In the genomic region with DNA sequence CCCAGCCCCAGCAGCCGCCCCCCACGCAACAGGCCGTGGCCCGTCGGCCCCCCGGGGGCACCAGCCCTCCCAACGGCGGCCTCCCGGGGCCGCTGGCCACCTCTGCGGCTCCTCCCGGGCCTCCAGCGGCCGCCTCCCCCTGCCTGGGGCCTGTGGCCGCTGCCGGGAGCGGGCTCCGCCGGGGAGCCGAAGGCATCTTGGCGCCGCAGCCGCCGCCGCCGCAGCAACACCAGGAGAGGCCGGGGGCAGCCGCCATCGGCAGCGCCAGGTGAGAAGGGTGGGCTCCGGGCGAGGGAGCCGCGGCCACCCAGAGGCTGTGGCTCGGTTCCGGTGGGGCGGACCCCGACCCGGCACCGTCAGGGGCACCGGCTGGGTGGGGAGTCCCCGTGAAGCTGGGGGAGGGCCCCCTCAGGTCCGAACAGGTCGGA, we compare ENCODE assay signal across 8 cellular contexts. TPM values are rescaled to one million over a fixed set of nuclear protein-coding genes. Genes with fewer than 3 reads are reported as not detected.
DNase-seq lines count a peak whose midpoint lies in the region; ATAC-seq, FAIRE-seq and TF ChIP-seq lines count a peak whose summit lies in the region.

No MANE protein-coding gene starts in this region.

- intact Hi-C loops in left ventricle myocardium superior (cut with micrococcal nuclease): no loop called here

- DNase-seq in activated CD8-positive, alpha-beta T cell treated with anti-CD3 and anti-CD28 coated beads, Interleukin-2, amount 10 ng/mL, durations not matched to agents 7 days and 5 days: no peak
- DNase-seq in left ventricle myocardium superior (peak; percentile 52), small intestine (no peak), SIG-M5 treated with dmso at 0.1 percent for 504 hours (lab: John Stamatoyannopoulos, UW; ENCODE audit: unreplicated experiment) (no peak)

- CTCF ChIA-PET in activated CD8-positive, alpha-beta T cell treated with anti-CD3 and anti-CD28 coated beads, Interleukin-2, amount 10 ng/mL, durations not matched to agents 7 days and 5 days (lab: Charles Lee): interaction anchor here (1.0 to 4.6 kb wide), 2 partner anchors 24 to 121 kb away, joined by 3 to 27 read pairs; a partner anchor contains a TSS

- WGBS in small intestine, 3 donors: 0 to 2% (median 1%) methylated on average over 18 to 44 of the region's 44 CpGs

- no peak for TF ChIP-seq POLR2A in GM18505 (IDR thresholded peaks at IDR 0.05; ENCODE audit: borderline replicate concordance, extremely low read depth, insufficient read depth, insufficient read length)

- H3K4me1 ChIP-seq in small intestine (ENCODE audit: control insufficient read depth in 2 of 2, insufficient read depth in 1 of 2, low read depth in 1 of 2, low read length in 1 of 2): peaks cover 0 to 2% of the 10 kb centered on the region in 2 donors

- no peaks in the 10 kb centered on the region for H3K27me3 Mint-ChIP-seq in activated CD8-positive, alpha-beta T cell treated with anti-CD3 and anti-CD28 coated beads, Interleukin-2, amount 10 ng/mL, durations not matched to agents 7 days and 5 days (ENCODE audit: low read depth)

- peak overlapping the region; percentile 99 to 100 for H3K4me3 ChIP-seq in small intestine (ENCODE audit: low read depth in 1 of 2, low read length in 2 of 2)

- no peak for FAIRE-seq in small intestine (lab: Jason Lieb, UNC)

- no peaks in the 10 kb centered on the region for H3K9me3 ChIP-seq in small intestine (ENCODE audit: control insufficient read depth, low read depth)

- H3K27me3 ChIP-seq in small intestine (ENCODE audit: control insufficient read depth in 2 of 2, insufficient read depth in 2 of 2, low read length in 2 of 2): no peaks in the 10 kb centered on the region

- H3K4me1 Mint-ChIP-seq in activated CD8-positive, alpha-beta T cell treated with anti-CD3 and anti-CD28 coated beads, Interleukin-2, amount 10 ng/mL, durations not matched to agents 7 days and 5 days (ENCODE audit: low read depth): peaks cover 44% of the 10 kb centered on the region

- POLR2A ChIA-PET in activated CD8-positive, alpha-beta T cell treated with anti-CD3 and anti-CD28 coated beads, Interleukin-2, amount 10 ng/mL, durations not matched to agents 7 days and 5 days (lab: Charles Lee): interaction anchor here (0.6 to 4.0 kb wide), 18 partner anchors 9 to 1716 kb away, joined by 3 to 49 read pairs (median 5); a partner anchor contains a TSS

- peak overlapping the region; percentile 96 to 98 for H3K27ac ChIP-seq in small intestine (ENCODE audit: low read depth in 1 of 2, low read length in 1 of 2)

- peaks cover 53% of the 10 kb centered on the region for H3K36me3 Mint-ChIP-seq in activated CD8-positive, alpha-beta T cell treated with anti-CD3 and anti-CD28 coated beads, Interleukin-2, amount 10 ng/mL, durations not matched to agents 7 days and 5 days (ENCODE audit: low read depth)

- peak overlapping the region; percentile 93 for H3K4me3 Mint-ChIP-seq in activated CD8-positive, alpha-beta T cell treated with anti-CD3 and anti-CD28 coated beads, Interleukin-2, amount 10 ng/mL, durations not matched to agents 7 days and 5 days

- peaks cover 0 to 15% of the 10 kb centered on the region in 2 donors for H3K36me3 ChIP-seq in small intestine (ENCODE audit: control insufficient read depth in 2 of 2, insufficient read depth in 2 of 2, low read length in 2 of 2)

- peak overlapping the region; percentile 96 for H3K27ac Mint-ChIP-seq in activated CD8-positive, alpha-beta T cell treated with anti-CD3 and anti-CD28 coated beads, Interleukin-2, amount 10 ng/mL, durations not matched to agents 7 days and 5 days

- no peaks in the 10 kb centered on the region for H3K9me3 Mint-ChIP-seq in activated CD8-positive, alpha-beta T cell treated with anti-CD3 and anti-CD28 coated beads, Interleukin-2, amount 10 ng/mL, durations not matched to agents 7 days and 5 days (ENCODE audit: insufficient read depth)

- ATAC-seq in GM18505 (IDR thresholded peaks at IDR 0.05; ENCODE audit: unreplicated experiment): peak; percentile 4
- ATAC-seq in HG02840 (IDR thresholded peaks at IDR 0.05; ENCODE audit: low FRiP score, unreplicated experiment): peak; percentile 12
- ATAC-seq in activated CD8-positive, alpha-beta T cell treated with anti-CD3 and anti-CD28 coated beads, Interleukin-2, amount 10 ng/mL, durations not matched to agents 7 days and 5 days: no peak
- ATAC-seq in left ventricle myocardium superior: peak; percentile 1
- ATAC-seq in GM21447 (IDR thresholded peaks at IDR 0.05; ENCODE audit: unreplicated experiment): no peak
- no peak for ATAC-seq in HG03135 (IDR thresholded peaks at IDR 0.05; ENCODE audit: unreplicated experiment)

RNA-seq across cellular contexts. Expression of a gene that starts 0.5 kb away (rescaled TPM):
- 100 to 1,000 TPM; 256 to 269 TPM for total RNA-seq in activated CD8-positive, alpha-beta T cell treated with anti-CD3 and anti-CD28 coated beads, Interleukin-2, amount 10 ng/mL, durations not matched to agents 7 days and 5 days
- 55.3 TPM for total RNA-seq in left ventricle myocardium superior
- 10 to 100 TPM; 51.9 to 72.5 (median 57.7) TPM for polyA plus RNA-seq in small intestine

RNA-seq across cellular contexts. Expression of a gene that starts 22.8 kb away (rescaled TPM):
- 100 to 1,000 TPM; 150 to 153 TPM for total RNA-seq in activated CD8-positive, alpha-beta T cell treated with anti-CD3 and anti-CD28 coated beads, Interleukin-2, amount 10 ng/mL, durations not matched to agents 7 days and 5 days
- 254 TPM for total RNA-seq in left ventricle myocardium superior
- 100 to 1,000 TPM; 196 to 293 (median 229) TPM for polyA plus RNA-seq in small intestine

RNA-seq across cellular contexts. Expression of a gene that starts 40.3 kb away (rescaled TPM):
- 10 to 100 TPM; 47.8 to 52.2 TPM for total RNA-seq in activated CD8-positive, alpha-beta T cell treated with anti-CD3 and anti-CD28 coated beads, Interleukin-2, amount 10 ng/mL, durations not matched to agents 7 days and 5 days
- total RNA-seq in left ventricle myocardium superior: 46.1 TPM
- polyA plus RNA-seq in small intestine: 10 to 100 TPM; 26.2 to 50.1 (median 34.9) TPM

RNA-seq across cellular contexts. Expression of a gene that starts 55.0 kb away (rescaled TPM):
- total RNA-seq in activated CD8-positive, alpha-beta T cell treated with anti-CD3 and anti-CD28 coated beads, Interleukin-2, amount 10 ng/mL, durations not matched to agents 7 days and 5 days: 1 to 10 TPM; 1.8 to 2.1 TPM
- 0.45 TPM for total RNA-seq in left ventricle myocardium superior
- polyA plus RNA-seq in small intestine: 1 to 10 TPM in 2 of 3 donors, under 1 TPM in 1; 0.90 to 3.8 (median 2.2) TPM

Comparison
In these comparisons a context has a peak if more than half of its experiments do, and no peak if none do; other contexts are left out.
1. ATAC-seq: peak in GM18505 (single experiment), HG02840 (single experiment) and left ventricle myocardium superior (single experiment); none in activated CD8-positive, alpha-beta T cell treated with anti-CD3 and anti-CD28 coated beads, Interleukin-2, amount 10 ng/mL, durations not matched to agents 7 days and 5 days (single experiment), GM21447 (single experiment) and HG03135 (single experiment).